In genomic region chr19:54738306-54738705, GRCh38 we compare ENCODE assay signal across 7 cellular contexts. TPM values are rescaled to one million over a fixed set of nuclear protein-coding genes. Genes with fewer than 3 reads are reported as not detected.
"Had no signal": no experiment of that assay in that cellular context is flagged by ENCODE, and none has a peak within 500 bp of the region (broad histone marks: within the 10 kb centered on the region; RNA-seq: fewer than 3 reads in every experiment).

TSS of gene KIR2DL3 (plus strand) at chr19:54738513. CDS start at chr19:54738546, 33 bp downstream.

RNA-seq across cellular contexts. Expression of gene KIR2DL3, which starts in this region (rescaled TPM):
- total RNA-seq: GM23248, GM23338, H1, H4, H7, H9, HFFc6 had no signal
- polyA plus RNA-seq: GM23248, GM23338, H1 had no signal
